7 cellular contexts compared by ENCODE assay signal in genomic region chr11:58524232-58525036, GRCh38. TPM values are rescaled to one million over a fixed set of nuclear protein-coding genes. Genes with fewer than 3 reads are reported as not detected.
DNase-seq lines count a peak whose midpoint lies in the region; ATAC-seq and TF ChIP-seq lines count a peak whose summit lies in the region.

No MANE protein-coding gene starts in this region.

- no peaks in the 10 kb centered on the region for H4K20me1 ChIP-seq in GM23248 (ENCODE audit: insufficient read depth)

- H3K4me1 Mint-ChIP-seq in activated naive CD8-positive, alpha-beta T cell treated with anti-CD3 and anti-CD28 coated beads for 36 hours, result peaks cover 57% of the 10 kb centered on the region
- peaks cover 3% of the 10 kb centered on the region for H3K4me1 Mint-ChIP-seq in progenitor cell of endocrine pancreas (ENCODE audit: low read depth)

- peak overlapping the region; percentile 93 for H3K27ac Mint-ChIP-seq in activated naive CD8-positive, alpha-beta T cell treated with anti-CD3 and anti-CD28 coated beads for 36 hours
- H3K27ac Mint-ChIP-seq in progenitor cell of endocrine pancreas, result peak overlapping the region; percentile 75

- no peaks in the 10 kb centered on the region for H3K79me2 ChIP-seq in GM23248 (ENCODE audit: insufficient read depth)

- peak overlapping the region; percentile 79 for H3K4me3 Mint-ChIP-seq in activated naive CD8-positive, alpha-beta T cell treated with anti-CD3 and anti-CD28 coated beads for 36 hours
- H3K4me3 Mint-ChIP-seq in progenitor cell of endocrine pancreas (ENCODE audit: low read depth), result peak overlapping the region; percentile 49

- peaks cover 58% of the 10 kb centered on the region for H3K36me3 Mint-ChIP-seq in activated naive CD8-positive, alpha-beta T cell treated with anti-CD3 and anti-CD28 coated beads for 36 hours
- H3K36me3 Mint-ChIP-seq in progenitor cell of endocrine pancreas (ENCODE audit: insufficient read depth), result no peaks in the 10 kb centered on the region

- intact Hi-C loops in heart right ventricle (cut with DNase I), result loop anchor here in 2 of 10 donors (10.0 kb wide), 2 partner anchors 700 to 1180 kb away; no protein-coding TSS in a partner anchor

- H3K27ac ChIP-seq in GM23248 (no peak overlapping the region), heart right ventricle (peak overlapping the region in 2 of 10 donors; percentile 7 to 74)

- H3K4me3 ChIP-seq in GM06990 (replicated peaks; ENCODE audit: low read depth, low read length) (no peak overlapping the region), GM23248 (no peak overlapping the region), heart right ventricle (peak overlapping the region in 4 of 10 donors; percentile 9 to 37 (median 28))
- peak overlapping the region; percentile 1; the same call in 1 of the 2 replicates for H3K4me3 ChIP-seq in Jurkat, Clone E6-1 (ENCODE audit: low read length)

- peak; percentile 67 to 89 (median 83) for ATAC-seq in heart right ventricle

- peaks cover 4% of the 10 kb centered on the region for H3K9me3 Mint-ChIP-seq in activated naive CD8-positive, alpha-beta T cell treated with anti-CD3 and anti-CD28 coated beads for 36 hours
- H3K9me3 Mint-ChIP-seq in progenitor cell of endocrine pancreas (ENCODE audit: low read depth), result no peaks in the 10 kb centered on the region

- no peaks in the 10 kb centered on the region for H3K27me3 ChIP-seq in GM06990 (replicated peaks; ENCODE audit: control insufficient read depth, insufficient read depth, low read length)
- no peaks in the 10 kb centered on the region for H3K27me3 ChIP-seq in GM23248 (replicated peaks; ENCODE audit: insufficient read depth)
- no peaks in the 10 kb centered on the region for H3K27me3 ChIP-seq in heart right ventricle

- H3K9ac ChIP-seq in GM23248, result no peak overlapping the region

- H3K27me3 Mint-ChIP-seq in activated naive CD8-positive, alpha-beta T cell treated with anti-CD3 and anti-CD28 coated beads for 36 hours, result no peaks in the 10 kb centered on the region
- H3K27me3 Mint-ChIP-seq in progenitor cell of endocrine pancreas, result peaks cover 1% of the 10 kb centered on the region

- no peaks in the 10 kb centered on the region for H3K9me3 ChIP-seq in GM23248 (ENCODE audit: low read depth)
- H3K9me3 ChIP-seq in heart right ventricle, result no peaks in the 10 kb centered on the region

- H3F3A ChIP-seq in GM23248 (ENCODE audit: insufficient read depth), result peaks cover 35% of the 10 kb centered on the region

- DNase-seq in GM06990 (ENCODE audit: extremely low read depth, insufficient read length) (no peak), GM23248 (peak; percentile 88), RPMI7951 (ENCODE audit: low read depth) (peak; percentile 69), heart right ventricle (peak; percentile 46 to 60), progenitor cell of endocrine pancreas (ENCODE audit: low spot score, unreplicated experiment) (peak; percentile 35)
- DNase-seq in Jurkat, Clone E6-1 (ENCODE audit: low read depth, low spot score), result peak; percentile 78
- peak; percentile 46 for DNase-seq in activated naive CD8-positive, alpha-beta T cell treated with anti-CD3 and anti-CD28 coated beads for 36 hours

- no peaks in the 10 kb centered on the region for H3K9me2 ChIP-seq in GM23248 (ENCODE audit: insufficient read depth)

- in situ Hi-C loops in GM23248 (cut with MboI), result no loop called here

- peaks cover 7% of the 10 kb centered on the region; the same call in 1 of the 2 replicates for H3K4me1 ChIP-seq in GM23248 (ENCODE audit: insufficient read depth)
- H3K4me1 ChIP-seq in heart right ventricle, result peaks cover 0 to 37% (median 7%) of the 10 kb centered on the region in 9 donors

- H3K36me3 ChIP-seq in GM06990 (ENCODE audit: control insufficient read depth, insufficient read depth, low read length) (peaks cover 8% of the 10 kb centered on the region), GM23248 (ENCODE audit: low read depth) (peaks cover 47% of the 10 kb centered on the region), heart right ventricle (peaks cover 0 to 34% (median 22%) of the 10 kb centered on the region in 9 donors)

- TF ChIP-seq CTCF in GM06990 (IDR thresholded peaks at IDR 0.05; ENCODE audit: insufficient read depth, low read length, poor library complexity, severe bottlenecking), result peak; percentile 76
- peak; percentile 51 to 81 (median 76) for TF ChIP-seq CTCF in heart right ventricle (IDR thresholded peaks at IDR 0.05)
- peak; percentile 64 for TF ChIP-seq CTCF in progenitor cell of endocrine pancreas (IDR thresholded peaks at IDR 0.05; ENCODE audit: unreplicated experiment)

- no peak overlapping the region for H2AFZ ChIP-seq in GM23248

- no peak overlapping the region for H3K4me2 ChIP-seq in GM23248 (ENCODE audit: unreplicated experiment)

- WGBS in GM23248 (ENCODE audit: low coverage in 1 of 2, low lambda C conversion rate in 2 of 2, missing lambda C conversion rate in 2 of 2), 2 experiments, result 39 to 42% methylated on average over 7 of the region's 7 CpGs
- 24 to 25% methylated on average over 7 of the region's 7 CpGs for WGBS in heart right ventricle, 2 donors

RNA-seq across cellular contexts. Expression of gene OR5B21, which starts 16.5 kb away (rescaled TPM):
- total RNA-seq in GM23248 (2014; rRNA removed; shearing (Covaris generic)), result not detected in 2 replicates
- polyA plus RNA-seq in GM23248 (2016; fragmentation: Nextera tagmentation; extraction: Ambion mirVana) (not detected in 2 replicates), heart right ventricle (not detected)
- polyA plus RNA-seq in Jurkat, Clone E6-1 (2012; ENCODE audit: insufficient read depth, insufficient read length), result not detected
- not detected in 2 replicates for total RNA-seq in RPMI7951 (2014; rRNA removed; shearing (Covaris generic))
- total RNA-seq in activated naive CD8-positive, alpha-beta T cell treated with anti-CD3 and anti-CD28 coated beads for 36 hours, result not detected
- total RNA-seq in heart right ventricle (not detected), progenitor cell of endocrine pancreas (not detected in 2 replicates)

RNA-seq across cellular contexts. Expression of gene LPXN, which starts 51.2 kb away (rescaled TPM):
- total RNA-seq in GM23248 (2014; rRNA removed; shearing (Covaris generic)), result 164 and 169 TPM in 2 replicates
- 134 and 139 TPM in 2 replicates for polyA plus RNA-seq in GM23248 (2016; fragmentation: Nextera tagmentation; extraction: Ambion mirVana)
- polyA plus RNA-seq in Jurkat, Clone E6-1 (2012; ENCODE audit: insufficient read depth, insufficient read length), result 141 TPM
- total RNA-seq in RPMI7951 (2014; rRNA removed; shearing (Covaris generic)), result 147 and 149 TPM in 2 replicates
- 100 to 1,000 TPM; 146 to 147 TPM for total RNA-seq in activated naive CD8-positive, alpha-beta T cell treated with anti-CD3 and anti-CD28 coated beads for 36 hours
- total RNA-seq in heart right ventricle, result 10 to 100 TPM in 1 of 10 donors, 1 to 10 TPM in 9; 2.7 to 13.9 (median 4.7) TPM
- polyA plus RNA-seq in heart right ventricle, result 1 to 10 TPM; 1.8 to 5.0 TPM
- total RNA-seq in progenitor cell of endocrine pancreas, result 6.5 and 6.6 TPM in 2 replicates

RNA-seq across cellular contexts. Expression of gene ZFP91, which starts 54.4 kb away (rescaled TPM):
- 58.8 and 59.0 TPM in 2 replicates for total RNA-seq in GM23248 (2014; rRNA removed; shearing (Covaris generic))
- polyA plus RNA-seq in GM23248 (2016; fragmentation: Nextera tagmentation; extraction: Ambion mirVana) (20.8 and 21.4 TPM in 2 replicates), heart right ventricle (10 to 100 TPM; 11.4 to 15.9 TPM)
- polyA plus RNA-seq in Jurkat, Clone E6-1 (2012; ENCODE audit: insufficient read depth, insufficient read length), result 30.9 TPM
- 64.2 and 77.3 TPM in 2 replicates for total RNA-seq in RPMI7951 (2014; rRNA removed; shearing (Covaris generic))
- 10 to 100 TPM; 52.8 to 54.9 TPM for total RNA-seq in activated naive CD8-positive, alpha-beta T cell treated with anti-CD3 and anti-CD28 coated beads for 36 hours
- total RNA-seq in heart right ventricle (10 to 100 TPM; 53.9 to 69.7 (median 61.5) TPM), progenitor cell of endocrine pancreas (48.3 and 51.2 TPM in 2 replicates)
